ENCODE assay signal across 36 cellular contexts in the genomic region with DNA sequence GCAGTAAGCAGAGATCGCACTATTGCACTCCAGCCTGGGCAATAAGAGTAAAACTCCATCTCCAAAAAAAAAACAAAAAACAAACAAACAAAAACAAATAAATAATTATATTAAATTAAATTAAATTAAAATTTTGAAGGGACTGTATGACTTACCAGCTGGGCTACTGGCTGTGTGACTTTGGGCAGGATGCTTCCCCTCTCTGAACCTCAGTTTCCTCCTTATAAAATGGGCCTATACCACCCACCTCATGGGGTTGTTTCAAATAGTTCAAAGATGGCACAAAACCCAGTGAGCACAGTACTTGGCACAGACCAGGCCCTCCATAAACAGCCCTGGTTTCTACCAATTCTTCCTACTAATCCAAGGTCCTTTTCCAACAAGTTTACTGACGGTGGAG.
"Had no signal": no experiment of that assay in that cellular context is flagged by ENCODE, and none has a peak within 500 bp of the region (broad histone marks: within the 10 kb centered on the region; RNA-seq: fewer than 3 reads in every experiment).

No MANE protein-coding gene starts in this region.

- H3K9me3 ChIP-seq: MG63 had no signal

- H3K27me3 ChIP-seq: MG63 had no signal

- H3K4me3 ChIP-seq: MG63 had no signal

- DNase-seq: Karpas-422, Kasumi-1, MG63, MM.1S, MV-4-11, NCI-H1048, NCI-H1092, NCI-H1092 treated with DMSO at 0.1 percent for 48 hours, NCI-H1105, NCI-H1105 treated with DMSO at 0.1 percent for 48 hours, NCI-H1417, NCI-H1417 treated with DMSO at 0.1 percent for 48 hours, NCI-H1436, NCI-H1436 treated with DMSO at 0.1 percent for 48 hours, NCI-H146, NCI-H1694, NCI-H1694 treated with DMSO at 0.1 percent for 48 hours, NCI-H187, NCI-H187 treated with DMSO at 0.1 percent for 48 hours, NCI-H1930, NCI-H2029, NCI-H2029 treated with DMSO at 0.1 percent for 48 hours, NCI-H2081, NCI-H2081 treated with DMSO at 0.1 percent for 48 hours, NCI-H2107, NCI-H2171, NCI-H2171 treated with DMSO at 0.1 percent for 48 hours, NCI-H2227 treated with DMSO at 0.1 percent for 48 hours, NCI-H226, NCI-H345, NCI-H446, NCI-H446 treated with DMSO at 0.1 percent for 48 hours, NCI-H510A, NCI-H510A treated with DMSO at 0.1 percent for 48 hours, NCI-H524, NCI-H524 treated with DMSO at 0.1 percent for 48 hours had no signal
